Comparison of ENCODE assay signal across 20 cellular contexts in genomic region chr12:68768431-68768934, GRCh38. TPM values are rescaled to one million over a fixed set of nuclear protein-coding genes. Genes with fewer than 3 reads are reported as not detected.
A peak's percentile ranks its signal among the peaks of the same experiment; 100 is the strongest.
DNase-seq lines count a peak whose midpoint lies in the region; ATAC-seq and TF ChIP-seq lines count a peak whose summit lies in the region.
"Had no signal": no experiment of that assay in that cellular context is flagged by ENCODE, and none has a peak within 500 bp of the region (broad histone marks: within the 10 kb centered on the region; RNA-seq: fewer than 3 reads in every experiment).

No MANE protein-coding gene starts in this region.

- H3K9ac ChIP-seq in IMR-90 (ENCODE audit: low read depth, low read length), result no peak overlapping the region

- no peak overlapping the region for H2BK5ac ChIP-seq in IMR-90 (ENCODE audit: low read depth, low read length, poor library complexity, severe bottlenecking)

- H3K4me2 ChIP-seq in IMR-90 (ENCODE audit: low read depth, low read length), result no peak overlapping the region
- H3K4me2 ChIP-seq: GM23338 had no signal

- H3K36me3 ChIP-seq in IMR-90 (ENCODE audit: control insufficient read depth, insufficient read depth, low read length) (peaks cover 4% of the 10 kb centered on the region; the same call in 1 of the 2 replicates), WERI-Rb-1 (peaks cover 3% of the 10 kb centered on the region; the same call in 1 of the 2 replicates)
- H3K36me3 ChIP-seq: BE2C had no signal

- H3K4me3 ChIP-seq in AG04449 (ENCODE audit: low read depth, low read length), result no peak overlapping the region
- no peak overlapping the region for H3K4me3 ChIP-seq in IMR-90 (ENCODE audit: insufficient read depth, low read depth, low read length)
- H3K4me3 ChIP-seq in WERI-Rb-1 (ENCODE audit: low read depth, low read length), result no peak overlapping the region
- H3K4me3 ChIP-seq: GM23338 had no signal

- in situ Hi-C loops in IMR-90 (cut with MboI; ENCODE audit: low sequenced_read_pairs), result no loop called here

- no peak overlapping the region for H2AK5ac ChIP-seq in IMR-90 (ENCODE audit: low read depth, low read length)

- no peaks in the 10 kb centered on the region for H3K9me1 ChIP-seq in IMR-90 (ENCODE audit: insufficient read depth, low read length)

- no peak overlapping the region for H2BK20ac ChIP-seq in IMR-90 (ENCODE audit: low read depth, low read length)

- H3K18ac ChIP-seq in IMR-90 (ENCODE audit: low read depth, low read length), result no peak overlapping the region

- no peak overlapping the region for H3K56ac ChIP-seq in IMR-90 (ENCODE audit: extremely low read depth, insufficient read depth, low read length)

- no peak overlapping the region for H4K5ac ChIP-seq in IMR-90 (ENCODE audit: low read depth, low read length)

- H3K14ac ChIP-seq in IMR-90 (replicated peaks; ENCODE audit: low read depth, low read length), result no peak overlapping the region

- POLR2A ChIA-PET in AG04449 (lab: Yijun Ruan, JAX), result no interaction called here
- POLR2A ChIA-PET in IMR-90 (lab: Charles Lee; ENCODE audit: unreplicated experiment), result no interaction called here

- TF ChIP-seq CTCF in AG04449 (IDR thresholded peaks at IDR 0.05; ENCODE audit: insufficient read depth, low read length, missing control alignments), result no peak
- TF ChIP-seq CTCF in IMR-90 (conservative IDR thresholded peaks at IDR 0.05; ENCODE audit: low read depth, low read length), result no peak
- TF ChIP-seq CTCF in WERI-Rb-1 (IDR thresholded peaks at IDR 0.05; ENCODE audit: low read depth, low read length), result no peak

- TF ChIP-seq RAD21 in IMR-90 (IDR thresholded peaks at IDR 0.05; ENCODE audit: low read length), result no peak

- H3K4me1 ChIP-seq in IMR-90 (ENCODE audit: control insufficient read depth, insufficient read depth, low read length), result no peaks in the 10 kb centered on the region
- H3K4me1 ChIP-seq: Caco-2 had no signal

- no peaks in the 10 kb centered on the region for H3K79me1 ChIP-seq in IMR-90 (ENCODE audit: low read depth in 1 of 2, low read length in 2 of 2)

- no peak overlapping the region for H2AFZ ChIP-seq in IMR-90 (replicated peaks; ENCODE audit: low read length, poor library complexity)
- H2AFZ ChIP-seq: GM23338 had no signal

- intact Hi-C loops in IMR-90 (cut with micrococcal nuclease), result no loop called here

- no peak for TF ChIP-seq POLR2A in IMR-90 (IDR thresholded peaks at IDR 0.05; ENCODE audit: low read depth, low read length)

- H2AK9ac ChIP-seq in IMR-90 (replicated peaks; ENCODE audit: low read depth, low read length, poor library complexity), result no peak overlapping the region

- no peak overlapping the region for H4K91ac ChIP-seq in IMR-90 (ENCODE audit: insufficient read depth, low read depth, low read length)

- dilution Hi-C loops in IMR-90 (cut with HindIII; ENCODE audit: low sequenced_read_pairs, unreplicated experiment), result no loop called here

- H3K27ac ChIP-seq in IMR-90 (ENCODE audit: insufficient read depth, low read length), result no peak overlapping the region
- H3K27ac ChIP-seq in WERI-Rb-1, result peak overlapping the region; percentile 81
- H3K27ac ChIP-seq: 22Rv1 had no signal

- H3K9me3 ChIP-seq in IMR-90 (ENCODE audit: control insufficient read depth, insufficient read depth, low read length) (no peaks in the 10 kb centered on the region), WERI-Rb-1 (ENCODE audit: severe bottlenecking) (no peaks in the 10 kb centered on the region)
- H3K9me3 ChIP-seq: Caco-2 had no signal

- no peaks in the 10 kb centered on the region for H4K20me1 ChIP-seq in IMR-90 (ENCODE audit: insufficient read depth, low read length)

- CTCF ChIA-PET in AG04449 (lab: Yijun Ruan, JAX) (no interaction called here), IMR-90 (lab: Yijun Ruan, JAX) (no interaction called here)

- no CpG with 5 or more reads among the region's 4 CpGs for WGBS in IMR-90 (ENCODE audit: extremely low coverage in 2 of 2, insufficient read length in 1 of 2), 2 experiments

- H3K23ac ChIP-seq in IMR-90 (ENCODE audit: low read depth, low read length), result no peak overlapping the region

- BruUV-seq in IMR-90 (replicated peaks; lab: Mats Ljungman, UMichigan), result no TSS peak

- no peak overlapping the region for H2BK120ac ChIP-seq in IMR-90 (ENCODE audit: low read depth, low read length)

- ATAC-seq in IMR-90 (ENCODE audit: low read depth) (peak; percentile 57), HG03175 (IDR thresholded peaks at IDR 0.05; ENCODE audit: unreplicated experiment) (no peak), HG02610 (IDR thresholded peaks at IDR 0.05; ENCODE audit: unreplicated experiment) (no peak), HG03354 (IDR thresholded peaks at IDR 0.05; ENCODE audit: poor library complexity, severe bottlenecking, unreplicated experiment) (no peak)
- ATAC-seq: CD8-positive, alpha-beta T cell; GM23338; HCT116 had no signal

- H4K8ac ChIP-seq in IMR-90 (ENCODE audit: low read depth in 2 of 2, low read length in 2 of 2), result no peak overlapping the region

- no peak overlapping the region for H2BK15ac ChIP-seq in IMR-90 (ENCODE audit: low read depth, low read length)

- DNase-seq in AG04449 (ENCODE audit: low read depth, low spot score) (peak; percentile 40), IMR-90 (peak; percentile 49), WERI-Rb-1 (no peak), dedifferentiated amniotic fluid mesenchymal stem cell (ENCODE audit: extremely low spot score) (peak; percentile 17), NCI-H1436 treated with DMSO at 0.1 percent for 48 hours (lab: John Stamatoyannopoulos, UW) (no peak)
- DNase-seq: AML-193; BE2C; C1 segment of cervical spinal cord; Caco-2; CD4-positive, CD25-positive, alpha-beta regulatory T cell; CD8-positive, alpha-beta T cell; DMS79; GF-D8; H9 had no signal

- no peak overlapping the region for H3K4ac ChIP-seq in IMR-90 (ENCODE audit: low read depth, low read length)

- H3K27me3 ChIP-seq in IMR-90 (ENCODE audit: control insufficient read depth, insufficient read depth, low read length) (no peaks in the 10 kb centered on the region), WERI-Rb-1 (ENCODE audit: insufficient read depth, low read depth, severe bottlenecking) (no peaks in the 10 kb centered on the region)
- H3K27me3 ChIP-seq: BE2C had no signal

TF ChIP-seq in IMR-90, 13 proteins besides CTCF, POLR2A, EP300 and RAD21:
- no peak for TF ChIP-seq BHLHE40 (IDR thresholded peaks at IDR 0.05; ENCODE audit: low read depth, low read length)
- TF ChIP-seq FOS (IDR thresholded peaks at IDR 0.05; ENCODE audit: low read depth, low read length), result no peak
- no peak for TF ChIP-seq MAFK (IDR thresholded peaks at IDR 0.05; ENCODE audit: low read depth, low read length)

RNA-seq across cellular contexts. Expression of gene SLC35E3, which starts 22.5 kb away (rescaled TPM):
- 3.6 TPM in 2 replicates for total RNA-seq in IMR-90 (2012; rRNA removed)
- 3.9 and 5.1 TPM in 2 replicates for polyA plus RNA-seq in IMR-90 (2012; rRNA removed)
- 1.5 TPM in 2 replicates for polyA plus RNA-seq in IMR-90 (2012; cell fraction: cytosol; rRNA removed)
- 2.0 and 7.5 TPM in 2 replicates for polyA plus RNA-seq in IMR-90 (2012; cell fraction: nucleus; rRNA removed; ENCODE audit: low replicate concordance)

RNA-seq across cellular contexts. Expression of gene MDM2, which starts 39.5 kb away (rescaled TPM):
- total RNA-seq in IMR-90 (2012; rRNA removed), result 196 and 235 TPM in 2 replicates
- 21.0 and 21.9 TPM in 2 replicates for polyA plus RNA-seq in IMR-90 (2012; rRNA removed)
- 10.1 and 22.8 TPM in 2 replicates for polyA plus RNA-seq in IMR-90 (2012; cell fraction: cytosol; rRNA removed)
- polyA plus RNA-seq in IMR-90 (2012; cell fraction: nucleus; rRNA removed; ENCODE audit: low replicate concordance), result 11.7 and 38.6 TPM in 2 replicates

Comparison
In these comparisons a context has a peak if more than half of its experiments do, and no peak if none do; other contexts are left out.
1. DNase-seq: peak in AG04449 (single experiment), IMR-90 (single experiment) and dedifferentiated amniotic fluid mesenchymal stem cell (single experiment); none in WERI-Rb-1 (single experiment) and NCI-H1436 treated with DMSO at 0.1 percent for 48 hours (single experiment).